ENCODE assay signal across 14 cellular contexts in genomic region chr20:16007164-16007563, GRCh38.
DNase-seq lines count a peak whose midpoint lies in the region; ATAC-seq and TF ChIP-seq lines count a peak whose summit lies in the region.
"Had no signal": no experiment of that assay in that cellular context is flagged by ENCODE, and none has a peak within 500 bp of the region (broad histone marks: within the 10 kb centered on the region; RNA-seq: fewer than 3 reads in every experiment).

No MANE protein-coding gene starts in this region.

- peak; percentile 96 for ATAC-seq in GM18502 (IDR thresholded peaks at IDR 0.05; ENCODE audit: poor library complexity, unreplicated experiment)
- peak; percentile 98 for ATAC-seq in GM19455 (IDR thresholded peaks at IDR 0.05; ENCODE audit: unreplicated experiment)
- ATAC-seq in HG02840 (IDR thresholded peaks at IDR 0.05; ENCODE audit: low FRiP score, unreplicated experiment) = peak; percentile 97
- peak; percentile 98 for ATAC-seq in HG03442 (IDR thresholded peaks at IDR 0.05; ENCODE audit: unreplicated experiment)

- WGBS in esophagus muscularis mucosa = 66% methylated on average over 3 of the region's 3 CpGs

- TF ChIP-seq POLR2A in esophagus muscularis mucosa (IDR thresholded peaks at IDR 0.05; ENCODE audit: low read depth) = no peak

- H3K4me3 ChIP-seq in esophagus muscularis mucosa = no peak overlapping the region
- H3K4me3 ChIP-seq: GM23248 had no signal

- H3K27me3 ChIP-seq in esophagus muscularis mucosa = no peaks in the 10 kb centered on the region
- H3K27me3 ChIP-seq: brain microvascular endothelial cell had no signal

- H3K27ac ChIP-seq in esophagus muscularis mucosa (replicated peaks in 1 of 4) = no peak overlapping the region
- H3K27ac ChIP-seq: brain microvascular endothelial cell, GM23248, parathyroid adenoma had no signal

- TF ChIP-seq EP300 in esophagus muscularis mucosa (IDR thresholded peaks at IDR 0.05) = no peak

- intact Hi-C loops in esophagus muscularis mucosa (cut with DNase I) = no loop called here

- no peaks in the 10 kb centered on the region for H3K4me1 ChIP-seq in esophagus muscularis mucosa
- H3K4me1 ChIP-seq: parathyroid adenoma had no signal

- H3K36me3 ChIP-seq in esophagus muscularis mucosa = no peaks in the 10 kb centered on the region
- H3K36me3 ChIP-seq: brain microvascular endothelial cell had no signal

- DNase-seq in NOMO-1 treated with dmso at 0.1 percent for 144 hours (lab: John Stamatoyannopoulos, UW; ENCODE audit: unreplicated experiment) (no peak), COLO829 (ENCODE audit: low spot score) (no peak), esophagus muscularis mucosa (ENCODE audit: extremely low spot score) (no peak)
- no peak for DNase-seq in activated T-cell treated with anti-CD3 and anti-CD28 coated beads, Interleukin-2, amount 50 U/mL, for 1 hour
- DNase-seq: brain microvascular endothelial cell; DND-41; GM23248; KBM-7; stimulated activated CD4-positive, alpha-beta T cell treated with anti-CD3 and anti-CD28 coated beads, Interleukin-2, amount 100 ng/mL, for 24 hours had no signal

- no peak for TF ChIP-seq CTCF in esophagus muscularis mucosa (IDR thresholded peaks at IDR 0.05)

- no peaks in the 10 kb centered on the region for H3K9me3 ChIP-seq in esophagus muscularis mucosa
